In genomic region chr1:151199860-151200581, GRCh38 we compare ENCODE assay signal across 1 cellular context.
TF ChIP-seq lines count a peak whose summit lies in the region.

No MANE protein-coding gene starts in this region.

TF ChIP-seq in HepG2, 621 proteins besides CTCF, POLR2A, EP300 and RAD21:
- TF ChIP-seq CEBPB (IDR thresholded peaks at IDR 0.05; ENCODE audit: borderline replicate concordance, low read depth, low read length), result peak; percentile 73; the same call in 1 of the 2 replicates
- TF ChIP-seq, protein P1, sequence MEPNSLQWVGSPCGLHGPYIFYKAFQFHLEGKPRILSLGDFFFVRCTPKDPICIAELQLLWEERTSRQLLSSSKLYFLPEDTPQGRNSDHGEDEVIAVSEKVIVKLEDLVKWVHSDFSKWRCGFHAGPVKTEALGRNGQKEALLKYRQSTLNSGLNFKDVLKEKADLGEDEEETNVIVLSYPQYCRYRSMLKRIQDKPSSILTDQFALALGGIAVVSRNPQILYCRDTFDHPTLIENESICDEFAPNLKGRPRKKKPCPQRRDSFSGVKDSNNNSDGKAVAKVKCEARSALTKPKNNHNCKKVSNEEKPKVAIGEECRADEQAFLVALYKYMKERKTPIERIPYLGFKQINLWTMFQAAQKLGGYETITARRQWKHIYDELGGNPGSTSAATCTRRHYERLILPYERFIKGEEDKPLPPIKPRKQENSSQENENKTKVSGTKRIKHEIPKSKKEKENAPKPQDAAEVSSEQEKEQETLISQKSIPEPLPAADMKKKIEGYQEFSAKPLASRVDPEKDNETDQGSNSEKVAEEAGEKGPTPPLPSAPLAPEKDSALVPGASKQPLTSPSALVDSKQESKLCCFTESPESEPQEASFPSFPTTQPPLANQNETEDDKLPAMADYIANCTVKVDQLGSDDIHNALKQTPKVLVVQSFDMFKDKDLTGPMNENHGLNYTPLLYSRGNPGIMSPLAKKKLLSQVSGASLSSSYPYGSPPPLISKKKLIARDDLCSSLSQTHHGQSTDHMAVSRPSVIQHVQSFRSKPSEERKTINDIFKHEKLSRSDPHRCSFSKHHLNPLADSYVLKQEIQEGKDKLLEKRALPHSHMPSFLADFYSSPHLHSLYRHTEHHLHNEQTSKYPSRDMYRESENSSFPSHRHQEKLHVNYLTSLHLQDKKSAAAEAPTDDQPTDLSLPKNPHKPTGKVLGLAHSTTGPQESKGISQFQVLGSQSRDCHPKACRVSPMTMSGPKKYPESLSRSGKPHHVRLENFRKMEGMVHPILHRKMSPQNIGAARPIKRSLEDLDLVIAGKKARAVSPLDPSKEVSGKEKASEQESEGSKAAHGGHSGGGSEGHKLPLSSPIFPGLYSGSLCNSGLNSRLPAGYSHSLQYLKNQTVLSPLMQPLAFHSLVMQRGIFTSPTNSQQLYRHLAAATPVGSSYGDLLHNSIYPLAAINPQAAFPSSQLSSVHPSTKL (CRISPR knock-in tag; IDR thresholded peaks at IDR 0.05), result 0 out of 2 replicates have a peak, but pooled peaks have one; percentile 13
- TF ChIP-seq ZNF280B (CRISPR knock-in tag; IDR thresholded peaks at IDR 0.05; ENCODE audit: borderline replicate concordance), result no peak
- TF ChIP-seq SAP130 (CRISPR knock-in tag; IDR thresholded peaks at IDR 0.05; ENCODE audit: low read depth), result peak; percentile 6; the same call in 1 of the 2 replicates
- TF ChIP-seq ZNF652 (CRISPR knock-in tag; IDR thresholded peaks at IDR 0.05; ENCODE audit: borderline replicate concordance, low read depth), result peak; percentile 62; the same call in 1 of the 2 replicates
- TF ChIP-seq FOSL2 (CRISPR knock-in tag; IDR thresholded peaks at IDR 0.05), result 0 out of 2 replicates have a peak, but pooled peaks have one; percentile 5
- no peak for TF ChIP-seq NFRKB (IDR thresholded peaks at IDR 0.05)
- TF ChIP-seq ZNF839 (CRISPR knock-in tag; IDR thresholded peaks at IDR 0.05; ENCODE audit: borderline replicate concordance), result no peak
- TF ChIP-seq, protein P2, sequence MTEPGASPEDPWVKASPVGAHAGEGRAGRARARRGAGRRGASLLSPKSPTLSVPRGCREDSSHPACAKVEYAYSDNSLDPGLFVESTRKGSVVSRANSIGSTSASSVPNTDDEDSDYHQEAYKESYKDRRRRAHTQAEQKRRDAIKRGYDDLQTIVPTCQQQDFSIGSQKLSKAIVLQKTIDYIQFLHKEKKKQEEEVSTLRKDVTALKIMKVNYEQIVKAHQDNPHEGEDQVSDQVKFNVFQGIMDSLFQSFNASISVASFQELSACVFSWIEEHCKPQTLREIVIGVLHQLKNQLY (CRISPR knock-in tag; IDR thresholded peaks at IDR 0.05), result no peak
- TF ChIP-seq, protein P3, sequence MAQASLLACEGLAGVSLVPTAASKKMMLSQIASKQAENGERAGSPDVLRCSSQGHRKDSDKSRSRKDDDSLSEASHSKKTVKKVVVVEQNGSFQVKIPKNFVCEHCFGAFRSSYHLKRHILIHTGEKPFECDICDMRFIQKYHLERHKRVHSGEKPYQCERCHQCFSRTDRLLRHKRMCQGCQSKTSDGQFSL (CRISPR knock-in tag; IDR thresholded peaks at IDR 0.05), result 0 out of 2 replicates have a peak, but pooled peaks have one; percentile 22
- TF ChIP-seq RBFOX2 (IDR thresholded peaks at IDR 0.05; ENCODE audit: low read depth, low read length), result 0 out of 2 replicates have a peak, but pooled peaks have one; percentile 26
- peak; percentile 29; the same call in 1 of the 2 replicates for TF ChIP-seq CEBPG (CRISPR knock-in tag; IDR thresholded peaks at IDR 0.05)
- TF ChIP-seq NFE2L2 (IDR thresholded peaks at IDR 0.05; ENCODE audit: low read length), result no peak
